9 cellular contexts compared by ENCODE assay signal in the genomic region with DNA sequence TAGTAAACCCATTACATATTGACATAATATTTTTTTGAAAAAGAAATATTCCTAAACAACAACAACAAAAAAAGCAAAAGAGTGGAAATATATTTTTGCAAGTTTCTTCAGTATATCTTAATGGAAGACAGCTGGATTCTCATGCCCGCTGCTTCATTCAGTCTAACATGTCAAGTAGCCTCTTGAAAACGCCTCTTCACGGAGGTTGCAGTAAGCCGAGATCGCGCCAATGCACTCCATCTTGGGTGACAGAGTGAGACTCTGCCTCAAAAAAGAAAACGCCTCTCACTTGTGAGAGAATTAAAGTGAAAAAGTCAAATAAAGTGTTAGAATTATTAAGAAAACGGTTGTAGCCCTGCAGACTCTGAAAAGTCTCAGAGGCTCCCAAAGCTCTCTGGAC. TPM values are rescaled to one million over a fixed set of nuclear protein-coding genes. Genes with fewer than 3 reads are reported as not detected.
DNase-seq lines count a peak whose midpoint lies in the region; ATAC-seq and TF ChIP-seq lines count a peak whose summit lies in the region.
"Had no signal": no experiment of that assay in that cellular context is flagged by ENCODE, and none has a peak within 500 bp of the region (broad histone marks: within the 10 kb centered on the region; RNA-seq: fewer than 3 reads in every experiment).

No MANE protein-coding gene starts in this region.

- intact Hi-C loops in left ventricle myocardium inferior (cut with micrococcal nuclease): no loop called here
- intact Hi-C loops in cardiac septum (cut with DNase I): no loop called here

- ATAC-seq in T-helper 17 cell (no peak), upper lobe of left lung (ENCODE audit: low FRiP score in 2 of 2) (no peak)

- peak overlapping the region; percentile 87 for H3K4me3 Mint-ChIP-seq in T-helper 17 cell

- H3K4me1 ChIP-seq in left ventricle myocardium inferior (peaks cover 52% of the 10 kb centered on the region), upper lobe of left lung (peaks cover 20 to 35% (median 26%) of the 10 kb centered on the region in 4 donors)
- H3K4me1 ChIP-seq: prostate gland had no signal

- H3K27me3 ChIP-seq in left ventricle myocardium inferior (ENCODE audit: low read depth) (no peaks in the 10 kb centered on the region), upper lobe of left lung (no peaks in the 10 kb centered on the region), brain microvascular endothelial cell (replicated peaks) (no peaks in the 10 kb centered on the region)

- H3K9me3 ChIP-seq in left ventricle myocardium inferior (replicated peaks) (no peaks in the 10 kb centered on the region), T-helper 17 cell (ENCODE audit: control insufficient read depth, low read length, poor library complexity, severe bottlenecking) (no peaks in the 10 kb centered on the region), upper lobe of left lung (no peaks in the 10 kb centered on the region)
- H3K9me3 ChIP-seq: prostate gland had no signal

- H3K4me3 ChIP-seq in left ventricle myocardium inferior (peak overlapping the region; percentile 94), foreskin fibroblast (ENCODE audit: low read depth in 1 of 2, low read length in 2 of 2) (peak overlapping the region; percentile 35 to 97), upper lobe of left lung (peak overlapping the region in 3 of 4 donors; percentile 63 to 92 (median 68)), brain microvascular endothelial cell (ENCODE audit: low read depth, low read length) (no peak overlapping the region)

- TF ChIP-seq EP300 in upper lobe of left lung (IDR thresholded peaks at IDR 0.05): no peak

- H3K27ac Mint-ChIP-seq in T-helper 17 cell: no peak overlapping the region

- H3K4me1 Mint-ChIP-seq in T-helper 17 cell: peaks cover 29% of the 10 kb centered on the region

- H3K36me3 ChIP-seq in left ventricle myocardium inferior (peaks cover 32% of the 10 kb centered on the region), upper lobe of left lung (peaks cover 2 to 32% (median 11%) of the 10 kb centered on the region in 4 donors), brain microvascular endothelial cell (replicated peaks) (peaks cover 4% of the 10 kb centered on the region)
- H3K36me3 ChIP-seq: prostate gland had no signal

- peaks cover 8% of the 10 kb centered on the region for H3K36me3 Mint-ChIP-seq in T-helper 17 cell (ENCODE audit: low read depth)

- H3K27ac ChIP-seq in left ventricle myocardium inferior (replicated peaks) (no peak overlapping the region), upper lobe of left lung (no peak overlapping the region), brain microvascular endothelial cell (no peak overlapping the region)

- in situ Hi-C loops in brain microvascular endothelial cell (cut with HindIII; ENCODE audit: low pct_ligation_motif_present, low sequenced_read_pairs): no loop called here

- DNase-seq in left ventricle myocardium inferior: no peak
- DNase-seq in cardiac septum (ENCODE audit: low spot score): no peak
- DNase-seq in T-helper 17 cell: no peak
- DNase-seq in foreskin fibroblast: peak in 1 of 2 donors; percentile 28
- peak in 1 of 2 donors; percentile 45 for DNase-seq in upper lobe of left lung
- no peak for DNase-seq in NCI-H226
- no peak for DNase-seq in brain microvascular endothelial cell
- no peak for DNase-seq in ureter (ENCODE audit: low spot score)

- TF ChIP-seq CTCF in left ventricle myocardium inferior (IDR thresholded peaks at IDR 0.05; ENCODE audit: borderline replicate concordance): no peak
- TF ChIP-seq CTCF in foreskin fibroblast (IDR thresholded peaks at IDR 0.05; ENCODE audit: low read depth, low read length): no peak
- no peak for TF ChIP-seq CTCF in upper lobe of left lung (IDR thresholded peaks at IDR 0.05)
- no peak for TF ChIP-seq CTCF in brain microvascular endothelial cell (IDR thresholded peaks at IDR 0.05; ENCODE audit: low read depth, low read length, missing control alignments)

- no peak for TF ChIP-seq POLR2A in upper lobe of left lung (IDR thresholded peaks at IDR 0.05)

- H3K27me3 Mint-ChIP-seq in T-helper 17 cell: no peaks in the 10 kb centered on the region

- WGBS in upper lobe of left lung, 2 donors: 63 to 70% methylated on average over 8 of the region's 8 CpGs

RNA-seq across cellular contexts. Expression of gene CUTC, which starts 1.3 kb away (rescaled TPM):
- total RNA-seq in left ventricle myocardium inferior: 41.0 TPM
- 33.2 TPM for total RNA-seq in cardiac septum
- 10 to 100 TPM; 17.1 to 17.6 TPM for total RNA-seq in T-helper 17 cell
- 10 to 100 TPM; 10.7 to 35.6 (median 15.8) TPM for total RNA-seq in upper lobe of left lung
- 18.9 TPM for total RNA-seq in ureter

RNA-seq across cellular contexts. Expression of gene COX15, which starts 1.4 kb away (rescaled TPM):
- total RNA-seq in left ventricle myocardium inferior (39.6 TPM), cardiac septum (35.6 TPM), T-helper 17 cell (10 to 100 TPM; 16.3 to 16.6 TPM), upper lobe of left lung (10 to 100 TPM; 16.0 to 38.3 (median 29.3) TPM), ureter (42.2 TPM)

RNA-seq across cellular contexts. Expression of gene ABCC2, which starts 49.1 kb away (rescaled TPM):
- total RNA-seq in left ventricle myocardium inferior: 0.22 TPM
- total RNA-seq in cardiac septum: 0.30 TPM
- total RNA-seq in T-helper 17 cell: 1 to 10 TPM; 3.0 to 3.2 TPM
- total RNA-seq in upper lobe of left lung: 1 to 10 TPM in 5 of 6 donors, under 1 TPM in 1; 0.46 to 5.2 (median 1.7) TPM
- total RNA-seq in ureter: 1.5 TPM
